In the genomic region with DNA sequence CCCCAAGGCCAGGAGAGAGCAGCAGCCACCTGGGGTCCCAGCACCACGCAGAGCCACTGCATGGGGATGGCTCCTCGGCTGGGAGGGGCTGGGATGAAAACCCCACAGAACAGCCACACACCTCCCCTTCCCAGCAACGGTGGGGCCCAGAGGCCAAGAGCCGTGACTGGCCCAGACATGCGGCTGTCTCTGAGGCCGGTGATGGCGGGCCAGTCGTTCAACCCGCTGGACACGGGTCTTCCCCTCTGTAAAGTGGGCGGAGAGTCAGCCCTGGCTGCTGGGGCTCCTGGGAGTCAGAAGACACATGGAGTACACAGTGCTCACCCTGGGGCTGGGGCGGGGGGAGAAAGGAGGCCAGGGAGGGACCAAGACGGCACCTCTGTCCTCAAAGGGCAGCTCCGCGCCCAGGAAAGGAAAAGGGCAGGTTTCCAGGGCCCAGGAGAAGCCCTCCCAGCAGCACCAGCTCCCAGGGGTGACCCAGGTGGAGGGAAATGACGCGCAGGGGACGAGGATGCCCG, we compare ENCODE assay signal across 2 cellular contexts.
TF ChIP-seq lines count a peak whose summit lies in the region.

No MANE protein-coding gene starts in this region.

TF ChIP-seq in IMR-90, 13 proteins besides CTCF, POLR2A, EP300 and RAD21:
- TF ChIP-seq, protein P1, sequence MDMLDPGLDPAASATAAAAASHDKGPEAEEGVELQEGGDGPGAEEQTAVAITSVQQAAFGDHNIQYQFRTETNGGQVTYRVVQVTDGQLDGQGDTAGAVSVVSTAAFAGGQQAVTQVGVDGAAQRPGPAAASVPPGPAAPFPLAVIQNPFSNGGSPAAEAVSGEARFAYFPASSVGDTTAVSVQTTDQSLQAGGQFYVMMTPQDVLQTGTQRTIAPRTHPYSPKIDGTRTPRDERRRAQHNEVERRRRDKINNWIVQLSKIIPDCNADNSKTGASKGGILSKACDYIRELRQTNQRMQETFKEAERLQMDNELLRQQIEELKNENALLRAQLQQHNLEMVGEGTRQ (IDR thresholded peaks at IDR 0.05; ENCODE audit: low read depth, low read length): no peak

TF ChIP-seq in GM12891, 5 proteins besides CTCF, POLR2A, EP300 and RAD21:
- TF ChIP-seq PAX5 (IDR thresholded peaks at IDR 0.05; ENCODE audit: insufficient read depth, low read length, severe bottlenecking) (no peak), POU2F2 (IDR thresholded peaks at IDR 0.05; ENCODE audit: low read depth, low read length) (no peak), SPI1 (IDR thresholded peaks at IDR 0.05; ENCODE audit: low read depth, low read length) (no peak), TAF1 (IDR thresholded peaks at IDR 0.05; ENCODE audit: low read depth, low read length) (no peak), POLR2AphosphoS5 (IDR thresholded peaks at IDR 0.05; ENCODE audit: low read depth, low read length) (no peak)
TF ChIP-seq in GM12891: peak in this region for 0.
